In the genomic region with DNA sequence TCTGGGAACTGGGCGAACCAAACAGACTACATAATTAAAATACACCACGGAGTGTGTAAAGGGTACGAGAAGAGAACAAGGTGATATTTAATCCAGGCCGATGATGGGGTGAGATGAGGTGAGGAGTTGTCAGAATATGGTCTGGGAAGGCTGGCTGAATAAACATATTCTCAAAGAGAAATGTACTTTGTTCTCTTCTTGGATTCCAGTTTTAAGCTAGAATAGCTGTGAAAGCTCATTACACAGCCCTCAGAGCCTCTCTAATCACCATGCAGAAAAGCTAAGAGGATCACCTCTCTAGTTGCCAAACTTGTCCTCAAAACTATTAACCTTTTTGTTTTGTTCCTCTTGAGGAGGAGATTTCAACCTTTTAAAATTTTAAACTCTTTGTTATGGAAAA, we compare ENCODE assay signal across 23 cellular contexts.
"Had no signal": no experiment of that assay in that cellular context is flagged by ENCODE, and none has a peak within 500 bp of the region (broad histone marks: within the 10 kb centered on the region; RNA-seq: fewer than 3 reads in every experiment).

No MANE protein-coding gene starts in this region.

- H3K27me3 ChIP-seq: hepatocyte, neutrophil, right lobe of liver, testis, tibial nerve, upper lobe of right lung, vagina had no signal

- H3K36me3 ChIP-seq: right lobe of liver, vagina had no signal

- H3K9me3 ChIP-seq: neutrophil, right lobe of liver, testis, upper lobe of right lung, vagina had no signal

- H3K4me1 ChIP-seq: psoas muscle, testis, tibial nerve, upper lobe of right lung, vagina had no signal

- H3K4me2 ChIP-seq: hepatocyte had no signal

- H2AFZ ChIP-seq: hepatocyte had no signal

- H3K4me1 Mint-ChIP-seq: nephron progenitor cell; stimulated activated naive CD8-positive, alpha-beta T cell treated with anti-CD3 and anti-CD28 coated beads, Interleukin-15, amount 100 ng/mL, for 72 hours had no signal

- H3K4me3 ChIP-seq: hepatocyte, lung, psoas muscle, right lobe of liver, testis, tibial nerve, upper lobe of right lung, vagina had no signal

- H3K27ac Mint-ChIP-seq: nephron progenitor cell had no signal

- ATAC-seq: left cardiac atrium; left ventricle myocardium superior; naive thymus-derived CD4-positive, alpha-beta T cell; psoas muscle; stimulated activated naive B cell treated with anti-CD40 and anti-IgM and Interleukin-4, amounts not matched to agents 10 μg/mL and 1 μg/mL and 100 μg/mL, for 72 hours; stimulated activated naive CD8-positive, alpha-beta T cell treated with anti-CD3 and anti-CD28 coated beads, Interleukin-15, amount 100 ng/mL, for 72 hours; upper lobe of right lung had no signal

- FAIRE-seq: endothelial cell of umbilical vein, kidney had no signal

- H3K27ac ChIP-seq: hepatocyte, neutrophil, psoas muscle, right lobe of liver, testis, tibial nerve, upper lobe of right lung, vagina had no signal

- DNase-seq: dermis blood vessel endothelial cell; foreskin melanocyte; head of caudate nucleus; kidney; left cardiac atrium; left ventricle myocardium superior; mesendoderm; naive thymus-derived CD4-positive, alpha-beta T cell; nephron progenitor cell; psoas muscle; retina; right lobe of liver; stimulated activated CD4-positive, alpha-beta T cell treated with anti-CD3 and anti-CD28 coated beads, Interleukin-4, amount 100 ng/mL, for 1 hour; stimulated activated naive B cell treated with anti-CD40 and anti-IgM and Interleukin-4, amounts not matched to agents 10 μg/mL and 1 μg/mL and 100 μg/mL, for 72 hours; stimulated activated naive CD8-positive, alpha-beta T cell treated with anti-CD3 and anti-CD28 coated beads, Interleukin-15, amount 100 ng/mL, for 72 hours; testis; upper lobe of right lung had no signal

- H3K4me3 Mint-ChIP-seq: naive thymus-derived CD4-positive, alpha-beta T cell; nephron progenitor cell; stimulated activated naive B cell treated with anti-CD40 and anti-IgM and Interleukin-4, amounts not matched to agents 10 μg/mL and 1 μg/mL and 100 μg/mL, for 72 hours; stimulated activated naive CD8-positive, alpha-beta T cell treated with anti-CD3 and anti-CD28 coated beads, Interleukin-15, amount 100 ng/mL, for 72 hours had no signal

- H3K79me2 ChIP-seq: hepatocyte had no signal

- H3K27me3 Mint-ChIP-seq: naive thymus-derived CD4-positive, alpha-beta T cell; stimulated activated naive B cell treated with anti-CD40 and anti-IgM and Interleukin-4, amounts not matched to agents 10 μg/mL and 1 μg/mL and 100 μg/mL, for 72 hours; stimulated activated naive CD8-positive, alpha-beta T cell treated with anti-CD3 and anti-CD28 coated beads, Interleukin-15, amount 100 ng/mL, for 72 hours had no signal
